ENCODE assay signal across 9 cellular contexts in the genomic region with DNA sequence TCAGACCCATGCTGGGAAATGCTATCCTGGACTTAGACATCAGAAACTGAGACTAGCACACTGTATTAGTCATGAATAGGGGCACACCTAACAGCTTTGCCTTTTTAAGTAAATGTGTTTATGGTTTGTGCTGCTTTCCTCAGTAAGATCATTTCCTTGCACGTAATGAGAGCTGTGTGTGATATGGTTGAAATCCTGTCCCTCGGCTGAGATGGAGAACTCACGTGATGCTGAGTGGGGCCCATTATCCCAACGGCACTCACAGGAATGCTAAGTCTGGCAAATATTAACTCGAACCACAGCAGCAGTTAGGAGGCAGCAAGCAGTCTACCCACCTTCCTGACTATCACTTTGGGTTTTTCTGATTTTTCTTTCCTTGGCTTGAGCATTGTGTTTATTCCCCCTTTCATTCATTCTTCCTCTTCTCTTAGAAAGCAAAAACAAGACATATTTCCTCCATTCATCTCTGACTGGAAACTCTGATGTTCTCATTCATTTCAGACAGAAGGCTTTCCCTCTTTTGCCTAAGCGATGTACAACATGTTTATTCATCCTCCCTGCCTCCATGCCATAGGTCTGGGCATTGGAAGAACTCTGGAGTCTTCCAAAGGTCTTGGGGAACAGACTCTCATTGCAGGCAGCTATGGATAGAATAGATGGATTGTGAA. TPM values are rescaled to one million over a fixed set of nuclear protein-coding genes. Genes with fewer than 3 reads are reported as not detected.
DNase-seq lines count a peak whose midpoint lies in the region; ATAC-seq and TF ChIP-seq lines count a peak whose summit lies in the region.
"Had no signal": no experiment of that assay in that cellular context is flagged by ENCODE, and none has a peak within 500 bp of the region (broad histone marks: within the 10 kb centered on the region; RNA-seq: fewer than 3 reads in every experiment).

No MANE protein-coding gene starts in this region.

- peaks cover 11% of the 10 kb centered on the region for H3K4me1 ChIP-seq in effector memory CD4-positive, alpha-beta T cell (ENCODE audit: control insufficient read depth, insufficient read depth, low read length, poor library complexity, severe bottlenecking)
- H3K4me1 ChIP-seq in parathyroid adenoma (peaks cover 6% of the 10 kb centered on the region), testis (no peaks in the 10 kb centered on the region)

- H3K27me3 ChIP-seq in effector memory CD4-positive, alpha-beta T cell (replicated peaks; ENCODE audit: control insufficient read depth, insufficient read depth, low read length, poor library complexity, severe bottlenecking), result peaks cover 8% of the 10 kb centered on the region
- H3K27me3 ChIP-seq in parathyroid adenoma (ENCODE audit: control insufficient read depth, insufficient read depth, low read length) (no peaks in the 10 kb centered on the region), testis (no peaks in the 10 kb centered on the region)

- no peak overlapping the region for H3K9ac ChIP-seq in parathyroid adenoma

- ATAC-seq in HG02938 (IDR thresholded peaks at IDR 0.05; ENCODE audit: unreplicated experiment), result no peak

- H3K36me3 ChIP-seq in effector memory CD4-positive, alpha-beta T cell (ENCODE audit: control insufficient read depth, insufficient read depth, low read length), result no peaks in the 10 kb centered on the region
- H3K36me3 ChIP-seq in parathyroid adenoma (ENCODE audit: control insufficient read depth, insufficient read depth, low read length) (no peaks in the 10 kb centered on the region), testis (ENCODE audit: low read depth, missing control alignments) (no peaks in the 10 kb centered on the region)

- DNase-seq in DMS53 treated with DMSO at 0.1 percent for 48 hours (lab: John Stamatoyannopoulos, UW; ENCODE audit: unreplicated experiment) (peak; percentile 93), NCI-H187 treated with DMSO at 0.1 percent for 48 hours (lab: John Stamatoyannopoulos, UW) (peak; percentile 78), GM20000 (ENCODE audit: low spot score) (no peak), testis (no peak), SIG-M5 treated with dmso at 0.1 percent for 504 hours (lab: John Stamatoyannopoulos, UW; ENCODE audit: unreplicated experiment) (no peak)
- DNase-seq in effector memory CD4-positive, alpha-beta T cell, result no peak
- DNase-seq: activated CD4-positive, alpha-beta T cell treated with anti-CD3 and anti-CD28 coated beads, Interleukin-2, amount 50 U/mL, for 1 hour had no signal

- peak overlapping the region; percentile 5 for H3K4me3 ChIP-seq in effector memory CD4-positive, alpha-beta T cell (ENCODE audit: insufficient read depth, low read depth, low read length, poor library complexity, severe bottlenecking)
- H3K4me3 ChIP-seq in parathyroid adenoma (ENCODE audit: low read depth, low read length), result no peak overlapping the region
- H3K4me3 ChIP-seq in testis, result no peak overlapping the region

- TF ChIP-seq CTCF in parathyroid adenoma (IDR thresholded peaks at IDR 0.05), result no peak
- TF ChIP-seq CTCF in GM20000 (IDR thresholded peaks at IDR 0.05; ENCODE audit: extremely low read depth, missing control alignments), result no peak
- no peak for TF ChIP-seq CTCF in testis (IDR thresholded peaks at IDR 0.05)

- H3K79me2 ChIP-seq in parathyroid adenoma, result peaks cover 3% of the 10 kb centered on the region

- no peaks in the 10 kb centered on the region for H3K9me3 ChIP-seq in effector memory CD4-positive, alpha-beta T cell (ENCODE audit: control insufficient read depth, low read length)
- no peaks in the 10 kb centered on the region for H3K9me3 ChIP-seq in parathyroid adenoma (ENCODE audit: control insufficient read depth, low read length)
- H3K9me3 ChIP-seq in testis, result no peaks in the 10 kb centered on the region

- 62 to 65% methylated on average over 6 of the region's 6 CpGs for WGBS in testis, 2 donors

- no peak overlapping the region for H2AFZ ChIP-seq in parathyroid adenoma

- intact Hi-C loops in testis (cut with DNase I; ENCODE audit: low total_unique reads), result no loop called here

- H3K4me2 ChIP-seq in parathyroid adenoma (ENCODE audit: low read length), result peak overlapping the region; percentile 20

- no peak for TF ChIP-seq POLR2A in testis (IDR thresholded peaks at IDR 0.05)

- no peak overlapping the region for H3K27ac ChIP-seq in effector memory CD4-positive, alpha-beta T cell (ENCODE audit: insufficient read depth, low read length, poor library complexity, severe bottlenecking)
- H3K27ac ChIP-seq in parathyroid adenoma (peak overlapping the region; percentile 42), testis (peak overlapping the region in 1 of 2 donors; percentile 11)

RNA-seq across cellular contexts. Expression of a gene that starts 38.4 kb away (rescaled TPM):
- total RNA-seq in testis, result 10 to 100 TPM; 34.5 to 38.3 TPM
- 23.8 TPM for polyA plus RNA-seq in testis (ENCODE audit: insufficient read depth, low read depth, low replicate concordance)

Comparison
In these comparisons a context has a peak if more than half of its experiments do, and no peak if none do; other contexts are left out.
1. DNase-seq: peak in DMS53 treated with DMSO at 0.1 percent for 48 hours (single experiment) and NCI-H187 treated with DMSO at 0.1 percent for 48 hours (single experiment); none in effector memory CD4-positive, alpha-beta T cell (0 of 3), GM20000 (single experiment), testis (single experiment) and SIG-M5 treated with dmso at 0.1 percent for 504 hours (single experiment).